ENCODE assay signal across 9 cellular contexts in the genomic region with DNA sequence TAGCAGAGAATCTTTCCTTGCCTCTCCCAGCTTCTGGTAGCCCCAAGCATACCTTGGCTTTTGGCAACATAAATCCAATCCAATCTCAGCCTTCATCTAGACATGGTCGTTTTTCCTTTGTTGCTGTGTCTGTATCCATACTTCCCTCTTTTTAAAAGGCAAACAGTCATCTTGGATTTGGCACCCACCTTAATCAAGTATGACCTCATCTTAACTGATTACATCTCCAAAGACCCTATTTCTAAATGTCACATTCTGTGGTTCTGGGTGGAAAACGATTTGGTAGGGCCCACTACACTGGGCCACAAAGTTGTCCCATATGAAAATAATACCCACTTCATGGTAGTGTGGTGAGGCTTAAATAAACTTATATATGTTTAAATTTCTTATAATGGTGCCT. TPM values are rescaled to one million over a fixed set of nuclear protein-coding genes. Genes with fewer than 3 reads are reported as not detected.
A peak's percentile ranks its signal among the peaks of the same experiment; 100 is the strongest.
DNase-seq lines count a peak whose midpoint lies in the region; ATAC-seq, FAIRE-seq and TF ChIP-seq lines count a peak whose summit lies in the region.
"Had no signal": no experiment of that assay in that cellular context is flagged by ENCODE, and none has a peak within 500 bp of the region (broad histone marks: within the 10 kb centered on the region; RNA-seq: fewer than 3 reads in every experiment).

No MANE protein-coding gene starts in this region.

- H3K27me3 ChIP-seq in HepG2 (ENCODE audit: control insufficient read depth in 1 of 2, insufficient read depth in 2 of 2, low read length in 2 of 2) (no peaks in the 10 kb centered on the region), thyroid gland (no peaks in the 10 kb centered on the region)

- H3K36me3 Mint-ChIP-seq in activated CD4-positive, alpha-beta T cell treated with anti-CD3 and anti-CD28 coated beads, Interleukin-2, amount 10 ng/mL, durations not matched to agents 7 days and 5 days (ENCODE audit: low read depth): peaks cover 26% of the 10 kb centered on the region
- peaks cover 17 to 19% of the 10 kb centered on the region in 2 donors for H3K36me3 Mint-ChIP-seq in activated naive CD4-positive, alpha-beta T cell treated with anti-CD3 and anti-CD28 coated beads, Interleukin-2, amount 50 U/mL, for 72 hours

- 0% methylated on average over 2 of the region's 2 CpGs for WGBS in HepG2 (ENCODE audit: low lambda C conversion rate)
- WGBS in thyroid gland, 2 donors: 13 to 18% methylated on average over 2 of the region's 2 CpGs

- H3K9me3 ChIP-seq in HepG2 (ENCODE audit: low read length) (no peaks in the 10 kb centered on the region), thyroid gland (no peaks in the 10 kb centered on the region)

- in situ Hi-C loops in HepG2 (cut with HindIII; ENCODE audit: extremely low pct_ligation_motif_present, low pct_unique_long_range_greater_than_20kb): no loop called here

- TF ChIP-seq POLR2A in HepG2 (IDR thresholded peaks at IDR 0.05; ENCODE audit: insufficient read depth in 1 of 2, low read depth in 2 of 2, low read length in 2 of 2): no peak
- TF ChIP-seq POLR2A in thyroid gland (IDR thresholded peaks at IDR 0.05): no peak

- FAIRE-seq in HepG2 (lab: Jason Lieb, UNC): peak; percentile 8

- no peak for TF ChIP-seq RAD21 in HepG2 (CRISPR knock-in tag; IDR thresholded peaks at IDR 0.05)

- peaks cover 52% of the 10 kb centered on the region for H3K4me1 Mint-ChIP-seq in activated CD4-positive, alpha-beta T cell treated with anti-CD3 and anti-CD28 coated beads, Interleukin-2, amount 10 ng/mL, durations not matched to agents 7 days and 5 days

- H3K79me2 ChIP-seq in HepG2 (ENCODE audit: insufficient read depth, low read length): peaks cover 29% of the 10 kb centered on the region

- TF ChIP-seq EP300 in HepG2 (IDR thresholded peaks at IDR 0.05; ENCODE audit: low read depth in 2 of 2, low read length in 2 of 2) (no peak), HepG2 (CRISPR knock-in tag; IDR thresholded peaks at IDR 0.05; ENCODE audit: borderline replicate concordance) (no peak)

- intact Hi-C loops in HepG2 (cut with micrococcal nuclease; ENCODE audit: unreplicated experiment): no loop called here
- intact Hi-C loops in thyroid gland (cut with DNase I): no loop called here
- intact Hi-C loops in head of caudate nucleus (cut with DNase I): no loop called here

- peak overlapping the region; percentile 76 for H3K4me2 ChIP-seq in HepG2 (ENCODE audit: low read depth, low read length)

- H3K4me1 ChIP-seq in HepG2 (ENCODE audit: insufficient read depth, low read length) (peaks cover 39% of the 10 kb centered on the region), thyroid gland (peaks cover 19 to 23% of the 10 kb centered on the region in 2 donors)

- H3K4me3 Mint-ChIP-seq in activated CD4-positive, alpha-beta T cell treated with anti-CD3 and anti-CD28 coated beads, Interleukin-2, amount 10 ng/mL, durations not matched to agents 7 days and 5 days: peak overlapping the region; percentile 98

- no peaks in the 10 kb centered on the region for H3K27me3 Mint-ChIP-seq in activated CD4-positive, alpha-beta T cell treated with anti-CD3 and anti-CD28 coated beads, Interleukin-2, amount 10 ng/mL, durations not matched to agents 7 days and 5 days

- H3K36me3 ChIP-seq in HepG2 (replicated peaks in 1 of 2; ENCODE audit: control insufficient read depth in 1 of 2, insufficient read depth in 2 of 2, low read length in 2 of 2) (peaks cover 6 to 14% of the 10 kb centered on the region in 2 experiments), thyroid gland (peaks cover 0 to 4% of the 10 kb centered on the region in 2 donors)

- H3K9me3 Mint-ChIP-seq in activated CD4-positive, alpha-beta T cell treated with anti-CD3 and anti-CD28 coated beads, Interleukin-2, amount 10 ng/mL, durations not matched to agents 7 days and 5 days: no peaks in the 10 kb centered on the region
- no peaks in the 10 kb centered on the region for H3K9me3 Mint-ChIP-seq in activated naive CD4-positive, alpha-beta T cell treated with anti-CD3 and anti-CD28 coated beads, Interleukin-2, amount 50 U/mL, for 72 hours

- H3K27ac Mint-ChIP-seq in activated CD4-positive, alpha-beta T cell treated with anti-CD3 and anti-CD28 coated beads, Interleukin-2, amount 10 ng/mL, durations not matched to agents 7 days and 5 days: peak overlapping the region; percentile 97
- H3K27ac Mint-ChIP-seq in activated naive CD4-positive, alpha-beta T cell treated with anti-CD3 and anti-CD28 coated beads, Interleukin-2, amount 50 U/mL, for 72 hours: peak overlapping the region; percentile 92 to 100

- H3K4me3 ChIP-seq in HepG2 (replicated peaks in 1 of 3; ENCODE audit: insufficient read depth in 1 of 3, low read depth in 2 of 3, low read length in 3 of 3): peak overlapping the region; percentile 89 to 98 (median 92)
- peak overlapping the region; percentile 54 to 100 (median 80) for H3K4me3 ChIP-seq in thyroid gland (replicated peaks in 1 of 3)

- no peaks in the 10 kb centered on the region; the same call in 1 of the 2 replicates for H4K20me1 ChIP-seq in HepG2 (ENCODE audit: insufficient read depth, low read length)

- no peak for DNase-seq in activated CD4-positive, alpha-beta T cell treated with anti-CD3 and anti-CD28 coated beads, Interleukin-2, amount 10 ng/mL, durations not matched to agents 7 days and 5 days
- no peak for DNase-seq in activated CD4-positive, alpha-beta T cell treated with anti-CD3 and anti-CD28 coated beads, Interleukin-2, amount 50 U/mL, for 4 hours
- DNase-seq in activated naive CD4-positive, alpha-beta T cell treated with anti-CD3 and anti-CD28 coated beads, Interleukin-2, amount 50 U/mL, for 72 hours (ENCODE audit: low spot score in 2 of 2): no peak
- DNase-seq in HepG2 (ENCODE audit: low spot score) (no peak), thyroid gland (no peak), head of caudate nucleus (no peak), GDM1 (lab: John Stamatoyannopoulos, UW) (no peak)

- peak overlapping the region; percentile 75 for H3K27ac ChIP-seq in HepG2 (ENCODE audit: extremely low read length, insufficient read depth, low read length)
- H3K27ac ChIP-seq in thyroid gland: no peak overlapping the region

- no peak for ATAC-seq in activated naive CD4-positive, alpha-beta T cell treated with anti-CD3 and anti-CD28 coated beads, Interleukin-2, amount 50 U/mL, for 72 hours
- ATAC-seq in HepG2 (no peak), GM21367 (IDR thresholded peaks at IDR 0.05; ENCODE audit: unreplicated experiment) (no peak)

- CTCF ChIA-PET in activated CD4-positive, alpha-beta T cell treated with anti-CD3 and anti-CD28 coated beads, Interleukin-2, amount 10 ng/mL, durations not matched to agents 7 days and 5 days (lab: Charles Lee): interaction anchor here (0.9 to 4.3 kb wide), 6 partner anchors 8 to 81 kb away, joined by 3 to 15 read pairs (median 4); a partner anchor contains a TSS
- CTCF ChIA-PET in HepG2 (lab: Yijun Ruan, JAX; ENCODE audit: low intra/inter-chr PET ratio, low total read pairs): no interaction called here

- POLR2A ChIA-PET in activated CD4-positive, alpha-beta T cell treated with anti-CD3 and anti-CD28 coated beads, Interleukin-2, amount 10 ng/mL, durations not matched to agents 7 days and 5 days (lab: Charles Lee): no interaction called here
- POLR2A ChIA-PET in HepG2 (lab: Yijun Ruan, JAX): interaction anchor here (1.2 to 8.4 kb wide), 5 partner anchors 17 to 65 kb away, joined by 3 to 78 read pairs (median 24); a partner anchor contains a TSS

- no peak overlapping the region for H2AFZ ChIP-seq in HepG2 (ENCODE audit: low read length)

- peak overlapping the region; percentile 84 for H3K9ac ChIP-seq in HepG2 (ENCODE audit: insufficient read depth, low read depth, low read length)

- TF ChIP-seq CTCF in HepG2 (CRISPR knock-in tag; IDR thresholded peaks at IDR 0.05): no peak
- TF ChIP-seq CTCF in thyroid gland (IDR thresholded peaks at IDR 0.05): no peak

- no TSS peak for BruUV-seq in HepG2 (replicated peaks; lab: Mats Ljungman, UMichigan)

RNA-seq across cellular contexts. Expression of a gene that starts 0.9 kb away (rescaled TPM):
- 10 to 100 TPM; 37.5 to 39.9 TPM for total RNA-seq in activated CD4-positive, alpha-beta T cell treated with anti-CD3 and anti-CD28 coated beads, Interleukin-2, amount 10 ng/mL, durations not matched to agents 7 days and 5 days
- 10 to 100 TPM; 29.3 to 42.9 TPM for total RNA-seq in activated naive CD4-positive, alpha-beta T cell treated with anti-CD3 and anti-CD28 coated beads, Interleukin-2, amount 50 U/mL, for 72 hours
- 25.9 and 31.9 TPM in 2 replicates for total RNA-seq in HepG2 (2016; rRNA removed; fragmentation: Illumina TruSeq; extraction: Trizol)
- total RNA-seq in HepG2 (2016; cell fraction: cytosol; rRNA removed; fragmentation: Illumina TruSeq; extraction: Trizol; ENCODE audit: low read depth): 9.8 and 11.4 TPM in 2 replicates
- total RNA-seq in HepG2 (2016; cell fraction: insoluble cytoplasmic fraction; rRNA removed; fragmentation: Illumina TruSeq; extraction: Trizol): 26.1 and 34.7 TPM in 2 replicates
- 13.7 and 16.8 TPM in 2 replicates for total RNA-seq in HepG2 (2016; cell fraction: membrane; rRNA removed; fragmentation: Illumina TruSeq; extraction: Trizol)
- 15.5 and 16.7 TPM in 2 replicates for total RNA-seq in HepG2 (2016; cell fraction: nucleus; rRNA removed; fragmentation: Illumina TruSeq; extraction: Trizol)
- polyA plus RNA-seq in HepG2 (2011; rRNA removed): 13.3 and 13.6 TPM in 2 replicates
- 12.0 and 12.9 TPM in 2 replicates for polyA plus RNA-seq in HepG2 (2011; cell fraction: cytosol; rRNA removed)
- polyA plus RNA-seq in HepG2 (2011; cell fraction: nucleus; rRNA removed): 13.7 and 14.5 TPM in 2 replicates
- polyA plus RNA-seq in HepG2 (2012): 8.9 and 13.2 TPM in 2 replicates
- 2.2 and 2.6 TPM in 2 replicates for polyA plus RNA-seq in HepG2 (2016; cell fraction: cytosol; fragmentation: Illumina TruSeq; extraction: Trizol; ENCODE audit: low read depth)
- polyA plus RNA-seq in HepG2 (2016; cell fraction: insoluble cytoplasmic fraction; fragmentation: Illumina TruSeq; extraction: Trizol; ENCODE audit: low read depth): 28.6 and 34.0 TPM in 2 replicates
- 5.5 and 6.3 TPM in 2 replicates for polyA plus RNA-seq in HepG2 (2016; cell fraction: membrane; fragmentation: Illumina TruSeq; extraction: Trizol; ENCODE audit: low read depth)
- polyA plus RNA-seq in HepG2 (2016; cell fraction: nucleus; fragmentation: Illumina TruSeq; extraction: Trizol; ENCODE audit: insufficient read depth, low read depth): 25.0 and 27.1 TPM in 2 replicates
- polyA minus RNA-seq in HepG2 (2011; rRNA and poly(A)+ RNA removed; ENCODE audit: low replicate concordance): 14.1 and 21.2 TPM in 2 replicates
- 8.4 and 8.5 TPM in 2 replicates for polyA minus RNA-seq in HepG2 (2011; cell fraction: cytosol; rRNA and poly(A)+ RNA removed)
- 12.2 and 14.8 TPM in 2 replicates for polyA minus RNA-seq in HepG2 (2011; cell fraction: nucleus; rRNA and poly(A)+ RNA removed)
- 10 to 100 TPM; 15.2 to 18.7 (median 17.8) TPM for total RNA-seq in thyroid gland

RNA-seq across cellular contexts. Expression of a gene that starts 15.9 kb away (rescaled TPM):
- total RNA-seq in activated CD4-positive, alpha-beta T cell treated with anti-CD3 and anti-CD28 coated beads, Interleukin-2, amount 10 ng/mL, durations not matched to agents 7 days and 5 days: 10 to 100 TPM; 55.9 to 58.3 TPM
- 10 to 100 TPM; 65.0 to 78.4 TPM for total RNA-seq in activated naive CD4-positive, alpha-beta T cell treated with anti-CD3 and anti-CD28 coated beads, Interleukin-2, amount 50 U/mL, for 72 hours
- 79.3 and 102 TPM in 2 replicates for total RNA-seq in HepG2 (2016; rRNA removed; fragmentation: Illumina TruSeq; extraction: Trizol)
- total RNA-seq in HepG2 (2016; cell fraction: cytosol; rRNA removed; fragmentation: Illumina TruSeq; extraction: Trizol; ENCODE audit: low read depth): 37.7 and 41.8 TPM in 2 replicates
- 81.1 and 95.0 TPM in 2 replicates for total RNA-seq in HepG2 (2016; cell fraction: insoluble cytoplasmic fraction; rRNA removed; fragmentation: Illumina TruSeq; extraction: Trizol)
- 74.2 and 83.3 TPM in 2 replicates for total RNA-seq in HepG2 (2016; cell fraction: membrane; rRNA removed; fragmentation: Illumina TruSeq; extraction: Trizol)
- total RNA-seq in HepG2 (2016; cell fraction: nucleus; rRNA removed; fragmentation: Illumina TruSeq; extraction: Trizol): 52.5 and 60.5 TPM in 2 replicates
- 40.0 and 45.2 TPM in 2 replicates for polyA plus RNA-seq in HepG2 (2011; rRNA removed)
- polyA plus RNA-seq in HepG2 (2011; cell fraction: cytosol; rRNA removed): 31.7 and 43.5 TPM in 2 replicates
- 34.9 and 46.0 TPM in 2 replicates for polyA plus RNA-seq in HepG2 (2011; cell fraction: nucleus; rRNA removed)
- polyA plus RNA-seq in HepG2 (2012): 28.2 and 35.4 TPM in 2 replicates
- polyA plus RNA-seq in HepG2 (2016; cell fraction: cytosol; fragmentation: Illumina TruSeq; extraction: Trizol; ENCODE audit: low read depth): 55.3 and 55.7 TPM in 2 replicates
- polyA plus RNA-seq in HepG2 (2016; cell fraction: insoluble cytoplasmic fraction; fragmentation: Illumina TruSeq; extraction: Trizol; ENCODE audit: low read depth): 104 and 107 TPM in 2 replicates
- 67.7 and 70.1 TPM in 2 replicates for polyA plus RNA-seq in HepG2 (2016; cell fraction: membrane; fragmentation: Illumina TruSeq; extraction: Trizol; ENCODE audit: low read depth)
- polyA plus RNA-seq in HepG2 (2016; cell fraction: nucleus; fragmentation: Illumina TruSeq; extraction: Trizol; ENCODE audit: insufficient read depth, low read depth): 88.0 and 94.3 TPM in 2 replicates
- 25.2 and 35.9 TPM in 2 replicates for polyA minus RNA-seq in HepG2 (2011; rRNA and poly(A)+ RNA removed; ENCODE audit: low replicate concordance)
- polyA minus RNA-seq in HepG2 (2011; cell fraction: cytosol; rRNA and poly(A)+ RNA removed): 28.7 and 36.5 TPM in 2 replicates
- 64.4 and 81.6 TPM in 2 replicates for polyA minus RNA-seq in HepG2 (2011; cell fraction: nucleus; rRNA and poly(A)+ RNA removed)
- 10 to 100 TPM; 23.5 to 39.5 (median 24.0) TPM for total RNA-seq in thyroid gland

RNA-seq across cellular contexts. Expression of a gene that starts 19.7 kb away (rescaled TPM):
- total RNA-seq in activated CD4-positive, alpha-beta T cell treated with anti-CD3 and anti-CD28 coated beads, Interleukin-2, amount 10 ng/mL, durations not matched to agents 7 days and 5 days: not detected
- not detected for total RNA-seq in activated naive CD4-positive, alpha-beta T cell treated with anti-CD3 and anti-CD28 coated beads, Interleukin-2, amount 50 U/mL, for 72 hours
- total RNA-seq in HepG2 (2016; rRNA removed; fragmentation: Illumina TruSeq; extraction: Trizol) (21.9 and 49.1 TPM in 2 replicates), thyroid gland (not detected)
- 4.6 and 4.7 TPM in 2 replicates for total RNA-seq in HepG2 (2016; cell fraction: cytosol; rRNA removed; fragmentation: Illumina TruSeq; extraction: Trizol; ENCODE audit: low read depth)
- total RNA-seq in HepG2 (2016; cell fraction: insoluble cytoplasmic fraction; rRNA removed; fragmentation: Illumina TruSeq; extraction: Trizol): 16.8 and 55.7 TPM in 2 replicates
- 7.4 and 9.8 TPM in 2 replicates for total RNA-seq in HepG2 (2016; cell fraction: membrane; rRNA removed; fragmentation: Illumina TruSeq; extraction: Trizol)
- total RNA-seq in HepG2 (2016; cell fraction: nucleus; rRNA removed; fragmentation: Illumina TruSeq; extraction: Trizol): 41.1 and 46.7 TPM in 2 replicates
- polyA plus RNA-seq in HepG2 (2011; rRNA removed): 44.0 and 61.4 TPM in 2 replicates
- polyA plus RNA-seq in HepG2 (2011; cell fraction: cytosol; rRNA removed): 50.5 and 63.0 TPM in 2 replicates
- 48.8 and 51.3 TPM in 2 replicates for polyA plus RNA-seq in HepG2 (2011; cell fraction: nucleus; rRNA removed)
- 32.9 and 35.6 TPM in 2 replicates for polyA plus RNA-seq in HepG2 (2012)
- 3.5 and 4.1 TPM in 2 replicates for polyA plus RNA-seq in HepG2 (2016; cell fraction: cytosol; fragmentation: Illumina TruSeq; extraction: Trizol; ENCODE audit: low read depth)
- polyA plus RNA-seq in HepG2 (2016; cell fraction: insoluble cytoplasmic fraction; fragmentation: Illumina TruSeq; extraction: Trizol; ENCODE audit: low read depth): 17.4 and 19.7 TPM in 2 replicates
- 5.1 and 6.3 TPM in 2 replicates for polyA plus RNA-seq in HepG2 (2016; cell fraction: membrane; fragmentation: Illumina TruSeq; extraction: Trizol; ENCODE audit: low read depth)
- 67.2 and 70.6 TPM in 2 replicates for polyA plus RNA-seq in HepG2 (2016; cell fraction: nucleus; fragmentation: Illumina TruSeq; extraction: Trizol; ENCODE audit: insufficient read depth, low read depth)
- 37.9 TPM in 1 of 2 replicates, not detected in the other for polyA minus RNA-seq in HepG2 (2011; rRNA and poly(A)+ RNA removed; ENCODE audit: low replicate concordance)
- polyA minus RNA-seq in HepG2 (2011; cell fraction: cytosol; rRNA and poly(A)+ RNA removed): 21.8 and 26.5 TPM in 2 replicates
- polyA minus RNA-seq in HepG2 (2011; cell fraction: nucleus; rRNA and poly(A)+ RNA removed): 24.4 and 25.6 TPM in 2 replicates
- total RNA-seq: SK-MEL-5 had no signal

RNA-seq across cellular contexts. Expression of a gene that starts 51.2 kb away (rescaled TPM):
- not detected for total RNA-seq in activated CD4-positive, alpha-beta T cell treated with anti-CD3 and anti-CD28 coated beads, Interleukin-2, amount 10 ng/mL, durations not matched to agents 7 days and 5 days
- total RNA-seq in activated naive CD4-positive, alpha-beta T cell treated with anti-CD3 and anti-CD28 coated beads, Interleukin-2, amount 50 U/mL, for 72 hours: not detected
- 1.8 and 3.8 TPM in 2 replicates for total RNA-seq in HepG2 (2016; rRNA removed; fragmentation: Illumina TruSeq; extraction: Trizol)
- total RNA-seq in HepG2 (2016; cell fraction: cytosol; rRNA removed; fragmentation: Illumina TruSeq; extraction: Trizol; ENCODE audit: low read depth): 1.2 and 2.1 TPM in 2 replicates
- 2.1 and 3.7 TPM in 2 replicates for total RNA-seq in HepG2 (2016; cell fraction: insoluble cytoplasmic fraction; rRNA removed; fragmentation: Illumina TruSeq; extraction: Trizol)
- total RNA-seq in HepG2 (2016; cell fraction: membrane; rRNA removed; fragmentation: Illumina TruSeq; extraction: Trizol): 2.5 and 3.8 TPM in 2 replicates
- total RNA-seq in HepG2 (2016; cell fraction: nucleus; rRNA removed; fragmentation: Illumina TruSeq; extraction: Trizol): 1.5 and 3.9 TPM in 2 replicates
- 7.2 and 11.0 TPM in 2 replicates for polyA plus RNA-seq in HepG2 (2011; rRNA removed)
- 9.4 and 10.1 TPM in 2 replicates for polyA plus RNA-seq in HepG2 (2011; cell fraction: cytosol; rRNA removed)
- polyA plus RNA-seq in HepG2 (2011; cell fraction: nucleus; rRNA removed): 4.4 and 6.4 TPM in 2 replicates
- 5.7 and 7.6 TPM in 2 replicates for polyA plus RNA-seq in HepG2 (2012)
- 1.8 and 2.4 TPM in 2 replicates for polyA plus RNA-seq in HepG2 (2016; cell fraction: cytosol; fragmentation: Illumina TruSeq; extraction: Trizol; ENCODE audit: low read depth)
- 1.6 and 1.8 TPM in 2 replicates for polyA plus RNA-seq in HepG2 (2016; cell fraction: insoluble cytoplasmic fraction; fragmentation: Illumina TruSeq; extraction: Trizol; ENCODE audit: low read depth)
- polyA plus RNA-seq in HepG2 (2016; cell fraction: membrane; fragmentation: Illumina TruSeq; extraction: Trizol; ENCODE audit: low read depth): 2.4 and 3.3 TPM in 2 replicates
- polyA plus RNA-seq in HepG2 (2016; cell fraction: nucleus; fragmentation: Illumina TruSeq; extraction: Trizol; ENCODE audit: insufficient read depth, low read depth): 3.5 and 4.1 TPM in 2 replicates
- polyA minus RNA-seq in HepG2 (2011; rRNA and poly(A)+ RNA removed; ENCODE audit: low replicate concordance): 4.4 TPM in 1 of 2 replicates, not detected in the other
- 2.5 and 3.2 TPM in 2 replicates for polyA minus RNA-seq in HepG2 (2011; cell fraction: cytosol; rRNA and poly(A)+ RNA removed)
- 0.77 and 1.6 TPM in 2 replicates for polyA minus RNA-seq in HepG2 (2011; cell fraction: nucleus; rRNA and poly(A)+ RNA removed)
- not detected for total RNA-seq in thyroid gland
- total RNA-seq: SK-MEL-5 had no signal

RNA-seq across cellular contexts. Expression of a gene that starts 57.8 kb away (rescaled TPM):
- total RNA-seq in activated CD4-positive, alpha-beta T cell treated with anti-CD3 and anti-CD28 coated beads, Interleukin-2, amount 10 ng/mL, durations not matched to agents 7 days and 5 days: not detected
- not detected for total RNA-seq in activated naive CD4-positive, alpha-beta T cell treated with anti-CD3 and anti-CD28 coated beads, Interleukin-2, amount 50 U/mL, for 72 hours
- total RNA-seq in HepG2 (2016; rRNA removed; fragmentation: Illumina TruSeq; extraction: Trizol) (179 and 314 TPM in 2 replicates), thyroid gland (not detected)
- total RNA-seq in HepG2 (2016; cell fraction: cytosol; rRNA removed; fragmentation: Illumina TruSeq; extraction: Trizol; ENCODE audit: low read depth): 470 and 617 TPM in 2 replicates
- 191 and 310 TPM in 2 replicates for total RNA-seq in HepG2 (2016; cell fraction: insoluble cytoplasmic fraction; rRNA removed; fragmentation: Illumina TruSeq; extraction: Trizol)
- 250 and 324 TPM in 2 replicates for total RNA-seq in HepG2 (2016; cell fraction: membrane; rRNA removed; fragmentation: Illumina TruSeq; extraction: Trizol)
- 211 and 238 TPM in 2 replicates for total RNA-seq in HepG2 (2016; cell fraction: nucleus; rRNA removed; fragmentation: Illumina TruSeq; extraction: Trizol)
- 687 and 1,005 TPM in 2 replicates for polyA plus RNA-seq in HepG2 (2011; rRNA removed)
- polyA plus RNA-seq in HepG2 (2011; cell fraction: cytosol; rRNA removed): 944 and 988 TPM in 2 replicates
- 255 and 392 TPM in 2 replicates for polyA plus RNA-seq in HepG2 (2011; cell fraction: nucleus; rRNA removed)
- polyA plus RNA-seq in HepG2 (2012): 921 and 1,213 TPM in 2 replicates
- 724 and 925 TPM in 2 replicates for polyA plus RNA-seq in HepG2 (2016; cell fraction: cytosol; fragmentation: Illumina TruSeq; extraction: Trizol; ENCODE audit: low read depth)
- 243 and 253 TPM in 2 replicates for polyA plus RNA-seq in HepG2 (2016; cell fraction: insoluble cytoplasmic fraction; fragmentation: Illumina TruSeq; extraction: Trizol; ENCODE audit: low read depth)
- polyA plus RNA-seq in HepG2 (2016; cell fraction: membrane; fragmentation: Illumina TruSeq; extraction: Trizol; ENCODE audit: low read depth): 332 and 399 TPM in 2 replicates
- polyA plus RNA-seq in HepG2 (2016; cell fraction: nucleus; fragmentation: Illumina TruSeq; extraction: Trizol; ENCODE audit: insufficient read depth, low read depth): 479 and 488 TPM in 2 replicates
- 493 TPM in 1 of 2 replicates, not detected in the other for polyA minus RNA-seq in HepG2 (2011; rRNA and poly(A)+ RNA removed; ENCODE audit: low replicate concordance)
- polyA minus RNA-seq in HepG2 (2011; cell fraction: cytosol; rRNA and poly(A)+ RNA removed): 182 and 185 TPM in 2 replicates
- polyA minus RNA-seq in HepG2 (2011; cell fraction: nucleus; rRNA and poly(A)+ RNA removed): 38.8 and 66.1 TPM in 2 replicates
- total RNA-seq: SK-MEL-5 had no signal

Comparison
In these comparisons a context has a peak if more than half of its experiments do, and no peak if none do; other contexts are left out.
1. RNA of a gene that starts 19.7 kb away (total RNA-seq): 4.6 to 55.7 TPM in HepG2; not detected in activated CD4-positive, alpha-beta T cell treated with anti-CD3 and anti-CD28 coated beads, Interleukin-2, amount 10 ng/mL, durations not matched to agents 7 days and 5 days, not detected in activated naive CD4-positive, alpha-beta T cell treated with anti-CD3 and anti-CD28 coated beads, Interleukin-2, amount 50 U/mL, for 72 hours and not detected in thyroid gland; every median in the first group is over 4 times any median in the second.